Comparison of ENCODE assay signal across 8 cellular contexts in the genomic region with DNA sequence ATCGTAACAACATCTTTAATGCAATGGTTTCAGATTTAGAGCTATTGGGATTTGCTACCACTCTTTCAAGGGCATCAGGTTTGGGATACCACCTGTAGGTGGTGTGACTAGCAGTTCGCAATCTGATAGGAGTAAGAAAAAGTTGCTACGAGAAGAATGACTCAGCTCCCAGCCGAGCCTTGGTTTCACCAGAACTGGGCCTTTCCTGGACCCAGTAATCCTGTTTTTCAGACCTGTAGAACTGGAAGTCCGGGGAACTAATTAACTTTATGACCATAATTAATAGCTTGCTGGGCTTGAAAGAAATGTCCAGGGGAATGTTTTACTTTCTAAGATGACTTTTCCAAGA. TPM values are rescaled to one million over a fixed set of nuclear protein-coding genes. Genes with fewer than 3 reads are reported as not detected.
DNase-seq lines count a peak whose midpoint lies in the region; ATAC-seq lines count a peak whose summit lies in the region.

No MANE protein-coding gene starts in this region.

- H3K9ac ChIP-seq in mesendoderm (ENCODE audit: low read length), result peak overlapping the region; percentile 86

- WGBS in mesendoderm (ENCODE audit: extremely low coverage, insufficient coverage, low lambda C conversion rate), result no CpG with 5 or more reads among the region's 5 CpGs

- H3K18ac ChIP-seq in mesendoderm (ENCODE audit: low read length), result peak overlapping the region; percentile 55

- no peak overlapping the region for H2AK5ac ChIP-seq in mesendoderm (ENCODE audit: low read length)

- peaks cover 7% of the 10 kb centered on the region for H3K79me1 ChIP-seq in mesendoderm (ENCODE audit: low read length)

- H3K4me2 ChIP-seq in mesendoderm (ENCODE audit: low read length), result peak overlapping the region; percentile 67

- H3K4me3 Mint-ChIP-seq in activated T-cell treated with anti-CD3 and anti-CD28 coated beads, Interleukin-2, amount 50 U/mL, for 24 hours, result peak overlapping the region; percentile 88
- peak overlapping the region; percentile 95 for H3K4me3 Mint-ChIP-seq in T-helper 1 cell treated with Interleukin-12 subunit alpha and Interleukin-12 subunit beta and Interleukin-4 antibody, amounts not matched to agents 30 μg/mL and 1 μg/mL, for 36 hours
- H3K4me3 Mint-ChIP-seq in effector memory CD8-positive, alpha-beta T cell, result peak overlapping the region; percentile 94 to 99

- peaks cover 25% of the 10 kb centered on the region for H3K36me3 Mint-ChIP-seq in activated T-cell treated with anti-CD3 and anti-CD28 coated beads, Interleukin-2, amount 50 U/mL, for 24 hours (ENCODE audit: low read depth)
- peaks cover 31% of the 10 kb centered on the region for H3K36me3 Mint-ChIP-seq in T-helper 1 cell treated with Interleukin-12 subunit alpha and Interleukin-12 subunit beta and Interleukin-4 antibody, amounts not matched to agents 30 μg/mL and 1 μg/mL, for 36 hours (ENCODE audit: low read depth)
- H3K36me3 Mint-ChIP-seq in effector memory CD8-positive, alpha-beta T cell (ENCODE audit: insufficient read depth), result peaks cover 7% of the 10 kb centered on the region

- H3K27me3 ChIP-seq in mesendoderm (ENCODE audit: insufficient read depth, low read length, poor library complexity), result no peaks in the 10 kb centered on the region

- peak overlapping the region; percentile 88 for H3K27ac Mint-ChIP-seq in activated T-cell treated with anti-CD3 and anti-CD28 coated beads, Interleukin-2, amount 50 U/mL, for 24 hours
- peak overlapping the region; percentile 94 for H3K27ac Mint-ChIP-seq in T-helper 1 cell treated with Interleukin-12 subunit alpha and Interleukin-12 subunit beta and Interleukin-4 antibody, amounts not matched to agents 30 μg/mL and 1 μg/mL, for 36 hours
- peak overlapping the region; percentile 90 to 96 for H3K27ac Mint-ChIP-seq in effector memory CD8-positive, alpha-beta T cell

- H2BK15ac ChIP-seq in mesendoderm (replicated peaks; ENCODE audit: low read depth), result no peak overlapping the region

- H3K4me1 Mint-ChIP-seq in activated T-cell treated with anti-CD3 and anti-CD28 coated beads, Interleukin-2, amount 50 U/mL, for 24 hours (ENCODE audit: low read depth), result peaks cover 36% of the 10 kb centered on the region
- H3K4me1 Mint-ChIP-seq in T-helper 1 cell treated with Interleukin-12 subunit alpha and Interleukin-12 subunit beta and Interleukin-4 antibody, amounts not matched to agents 30 μg/mL and 1 μg/mL, for 36 hours (ENCODE audit: low read depth), result peaks cover 41% of the 10 kb centered on the region
- H3K4me1 Mint-ChIP-seq in effector memory CD8-positive, alpha-beta T cell (ENCODE audit: low read depth in 2 of 2), result peaks cover 18 to 37% of the 10 kb centered on the region in 2 donors

- H3K4me1 ChIP-seq in mesendoderm (ENCODE audit: control insufficient read depth, low read depth, low read length), result peaks cover 12% of the 10 kb centered on the region

- ATAC-seq in HG03378 (IDR thresholded peaks at IDR 0.05; ENCODE audit: unreplicated experiment) (peak; percentile 57), GM19452 (IDR thresholded peaks at IDR 0.05; ENCODE audit: unreplicated experiment) (no peak)
- ATAC-seq in effector memory CD8-positive, alpha-beta T cell (replicated peaks), result peak; percentile 52

- H3K23ac ChIP-seq in mesendoderm (ENCODE audit: low read length), result no peak overlapping the region

- no peak overlapping the region for H4K8ac ChIP-seq in mesendoderm (ENCODE audit: low read depth, low read length)

- peak overlapping the region; percentile 91 for H3K56ac ChIP-seq in mesendoderm (ENCODE audit: low read length)

- peaks cover 10% of the 10 kb centered on the region for H3K36me3 ChIP-seq in mesendoderm (ENCODE audit: control insufficient read depth, insufficient read depth, low read length)

- peak overlapping the region; percentile 34 for H2BK120ac ChIP-seq in mesendoderm (ENCODE audit: low read depth, low read length)

- no peaks in the 10 kb centered on the region for H3K9me3 Mint-ChIP-seq in activated T-cell treated with anti-CD3 and anti-CD28 coated beads, Interleukin-2, amount 50 U/mL, for 24 hours
- no peaks in the 10 kb centered on the region for H3K9me3 Mint-ChIP-seq in T-helper 1 cell treated with Interleukin-12 subunit alpha and Interleukin-12 subunit beta and Interleukin-4 antibody, amounts not matched to agents 30 μg/mL and 1 μg/mL, for 36 hours
- no peaks in the 10 kb centered on the region for H3K9me3 Mint-ChIP-seq in effector memory CD8-positive, alpha-beta T cell

- H3K27ac ChIP-seq in mesendoderm (ENCODE audit: low read depth, low read length), result no peak overlapping the region

- H3K4me3 ChIP-seq in mesendoderm (ENCODE audit: low read length), result peak overlapping the region; percentile 91

- no peak overlapping the region for H3K4ac ChIP-seq in mesendoderm (ENCODE audit: low read depth, low read length)

- DNase-seq in activated T-cell treated with anti-CD3 and anti-CD28 coated beads, Interleukin-2, amount 50 U/mL, for 24 hours, result no peak
- DNase-seq in activated T-cell treated with anti-CD3 and anti-CD28 coated beads for 4 hours (no peak), mesendoderm (peak; percentile 81), stromal cell of bone marrow (ENCODE audit: low read depth) (peak; percentile 52)
- DNase-seq in effector memory CD8-positive, alpha-beta T cell, result peak in 1 of 3 experiments; percentile 10

- peaks cover 9% of the 10 kb centered on the region for H3K79me2 ChIP-seq in mesendoderm (ENCODE audit: control insufficient read depth, insufficient read depth, low read length)

- no peaks in the 10 kb centered on the region for H3K27me3 Mint-ChIP-seq in activated T-cell treated with anti-CD3 and anti-CD28 coated beads, Interleukin-2, amount 50 U/mL, for 24 hours
- H3K27me3 Mint-ChIP-seq in T-helper 1 cell treated with Interleukin-12 subunit alpha and Interleukin-12 subunit beta and Interleukin-4 antibody, amounts not matched to agents 30 μg/mL and 1 μg/mL, for 36 hours (ENCODE audit: low read depth), result peaks cover 11% of the 10 kb centered on the region
- no peaks in the 10 kb centered on the region for H3K27me3 Mint-ChIP-seq in effector memory CD8-positive, alpha-beta T cell

- H2BK5ac ChIP-seq in mesendoderm (ENCODE audit: low read length), result no peak overlapping the region

- H4K5ac ChIP-seq in mesendoderm (ENCODE audit: low read length), result no peak overlapping the region

RNA-seq across cellular contexts. Expression of a gene that starts 0.8 kb away (rescaled TPM):
- polyA plus RNA-seq in mesendoderm (2013, experiment 1 of 2), result 35.9 TPM
- 31.8 TPM for polyA plus RNA-seq in mesendoderm (2013, experiment 2 of 2)

RNA-seq across cellular contexts. Expression of a gene that starts 9.8 kb away (rescaled TPM):
- 168 TPM for polyA plus RNA-seq in mesendoderm (2013, experiment 1 of 2)
- 167 TPM for polyA plus RNA-seq in mesendoderm (2013, experiment 2 of 2)

RNA-seq across cellular contexts. Expression of a gene that starts 45.3 kb away (rescaled TPM):
- not detected for polyA plus RNA-seq in mesendoderm (2013, experiment 1 of 2)
- polyA plus RNA-seq in mesendoderm (2013, experiment 2 of 2), result not detected

Comparison
In these comparisons a context has a peak if more than half of its experiments do, and no peak if none do; other contexts are left out.
1. DNase-seq: peak in mesendoderm (single experiment) and stromal cell of bone marrow (single experiment); none in activated T-cell treated with anti-CD3 and anti-CD28 coated beads, Interleukin-2, amount 50 U/mL, for 24 hours (single experiment) and activated T-cell treated with anti-CD3 and anti-CD28 coated beads for 4 hours (single experiment).
2. Peak in every context shown above with its lines, with median percentiles within 50 percentile points of each other: H3K27ac Mint-ChIP-seq and H3K4me3 Mint-ChIP-seq.